In genomic region chr19:5386841-5387240, GRCh38 we compare ENCODE assay signal across 28 cellular contexts.
"Had no signal": no experiment of that assay in that cellular context is flagged by ENCODE, and none has a peak within 500 bp of the region (broad histone marks: within the 10 kb centered on the region; RNA-seq: fewer than 3 reads in every experiment).

No MANE protein-coding gene starts in this region.

- H3K27ac ChIP-seq: colonic mucosa, coronary artery, dorsolateral prefrontal cortex, epithelial cell of prostate, esophagus muscularis mucosa, esophagus squamous epithelium, foreskin keratinocyte, gastrocnemius medialis, gastroesophageal sphincter, heart left ventricle, heart right ventricle had no signal

- H3K36me3 ChIP-seq: colonic mucosa, esophagus muscularis mucosa, esophagus squamous epithelium, gastrocnemius medialis, gastroesophageal sphincter, heart left ventricle, heart right ventricle had no signal

- H3K4me3 ChIP-seq: colonic mucosa, coronary artery, dorsolateral prefrontal cortex, esophagus muscularis mucosa, esophagus squamous epithelium, gastrocnemius medialis, gastroesophageal sphincter, heart left ventricle, heart right ventricle had no signal

- H3K9me3 ChIP-seq: colonic mucosa, gastrocnemius medialis had no signal

- H3K4me1 ChIP-seq: colonic mucosa, esophagus muscularis mucosa, esophagus squamous epithelium, foreskin keratinocyte, gastrocnemius medialis, gastroesophageal sphincter, heart left ventricle, heart right ventricle had no signal

- H3K27me3 ChIP-seq: colonic mucosa, foreskin keratinocyte had no signal

- FAIRE-seq: colon, endometrium, endothelial cell of umbilical vein, frontal cortex had no signal

- DNase-seq: colonic mucosa; cortex of kidney; dermis blood vessel endothelial cell; dorsolateral prefrontal cortex; effector CD4-positive, alpha-beta T cell; effector CD8-positive, alpha-beta T cell; effector memory CD4-positive, alpha-beta T cell; effector memory CD8-positive, alpha-beta T cell; endodermal cell; erythroblast; esophagus squamous epithelium; foreskin fibroblast; foreskin keratinocyte; foreskin melanocyte; gastrocnemius medialis; glutamatergic neuron; head of caudate nucleus; heart left ventricle; heart right ventricle had no signal

- ATAC-seq: effector memory CD8-positive, alpha-beta T cell; esophagus mucosa; foreskin keratinocyte; gastrocnemius medialis; gastroesophageal sphincter; heart left ventricle; heart right ventricle had no signal
